ENCODE assay signal across 1 cellular context in the genomic region with DNA sequence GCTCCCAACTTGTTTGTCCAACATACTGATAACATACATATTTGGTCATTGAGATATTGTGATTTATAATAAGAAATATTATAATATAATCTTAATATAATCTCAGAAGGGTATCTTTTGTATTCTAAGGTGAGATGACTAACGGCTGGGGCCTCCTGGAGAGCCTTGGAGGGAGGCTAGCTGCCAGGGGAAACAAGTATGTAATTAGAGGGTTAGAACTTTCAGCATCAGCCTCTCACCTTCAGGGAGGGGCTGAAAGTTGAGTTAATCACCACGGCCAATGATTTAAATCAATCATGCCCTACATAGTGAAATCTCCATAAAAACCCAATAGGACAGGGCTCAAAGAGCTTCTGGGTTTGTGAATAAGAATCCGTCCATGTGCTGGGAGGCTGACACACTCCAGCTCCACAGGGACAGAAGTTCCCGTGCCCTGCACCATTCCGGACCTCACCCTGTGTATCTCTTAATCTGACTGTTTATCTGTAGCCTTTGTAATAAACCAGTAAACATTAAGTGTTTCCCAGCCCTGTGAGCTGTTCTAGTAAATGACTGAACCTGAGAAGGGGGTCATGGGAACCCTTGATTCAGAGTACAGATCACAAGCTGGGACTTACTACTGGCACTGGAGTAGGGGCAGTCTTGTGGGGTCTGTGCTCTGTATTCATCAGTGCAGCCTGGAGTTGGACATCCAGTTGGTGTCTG.
TF ChIP-seq lines count a peak whose summit lies in the region.

No MANE protein-coding gene starts in this region.

TF ChIP-seq in H1, 55 proteins besides CTCF, POLR2A, EP300 and RAD21 (continued from another document):
- TF ChIP-seq EGR1 (IDR thresholded peaks at IDR 0.05; ENCODE audit: borderline replicate concordance, low read depth, low read length) (no peak), SUZ12 (IDR thresholded peaks at IDR 0.05; ENCODE audit: low read length) (no peak), YY1 (IDR thresholded peaks at IDR 0.05; ENCODE audit: low read depth, low read length) (no peak), RNF2 (IDR thresholded peaks at IDR 0.05; ENCODE audit: borderline replicate concordance, low read depth, low read length, missing control alignments, poor library complexity, severe bottlenecking) (no peak), NRF1 (IDR thresholded peaks at IDR 0.05; ENCODE audit: low read depth, low read length) (no peak), SP2 (IDR thresholded peaks at IDR 0.05; ENCODE audit: low read length) (no peak), SP1 (IDR thresholded peaks at IDR 0.05; ENCODE audit: low read depth, low read length) (no peak), TAF7 (optimal IDR thresholded peaks at IDR 0.05; ENCODE audit: borderline replicate concordance, low read depth, low read length) (no peak), HDAC6 (IDR thresholded peaks at IDR 0.05; ENCODE audit: low read depth, low read length) (no peak), ASH2L (IDR thresholded peaks at IDR 0.05; ENCODE audit: low read length) (no peak), SIRT6 (IDR thresholded peaks at IDR 0.05; ENCODE audit: low read length) (no peak), FOSL1 (IDR thresholded peaks at IDR 0.05; ENCODE audit: insufficient read depth, low read depth, low read length) (no peak), GABPA (IDR thresholded peaks at IDR 0.05; ENCODE audit: borderline replicate concordance, insufficient read depth, low read length) (no peak)
- TF ChIP-seq, protein P1, sequence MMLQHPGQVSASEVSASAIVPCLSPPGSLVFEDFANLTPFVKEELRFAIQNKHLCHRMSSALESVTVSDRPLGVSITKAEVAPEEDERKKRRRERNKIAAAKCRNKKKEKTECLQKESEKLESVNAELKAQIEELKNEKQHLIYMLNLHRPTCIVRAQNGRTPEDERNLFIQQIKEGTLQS (IDR thresholded peaks at IDR 0.05; ENCODE audit: insufficient read depth, low read depth, low read length): no peak
- TF ChIP-seq, protein P2, sequence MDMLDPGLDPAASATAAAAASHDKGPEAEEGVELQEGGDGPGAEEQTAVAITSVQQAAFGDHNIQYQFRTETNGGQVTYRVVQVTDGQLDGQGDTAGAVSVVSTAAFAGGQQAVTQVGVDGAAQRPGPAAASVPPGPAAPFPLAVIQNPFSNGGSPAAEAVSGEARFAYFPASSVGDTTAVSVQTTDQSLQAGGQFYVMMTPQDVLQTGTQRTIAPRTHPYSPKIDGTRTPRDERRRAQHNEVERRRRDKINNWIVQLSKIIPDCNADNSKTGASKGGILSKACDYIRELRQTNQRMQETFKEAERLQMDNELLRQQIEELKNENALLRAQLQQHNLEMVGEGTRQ (IDR thresholded peaks at IDR 0.05; ENCODE audit: low read length): no peak
TF ChIP-seq in H1: peak in this region for 0.
